ENCODE assay signal across 12 cellular contexts in the genomic region with DNA sequence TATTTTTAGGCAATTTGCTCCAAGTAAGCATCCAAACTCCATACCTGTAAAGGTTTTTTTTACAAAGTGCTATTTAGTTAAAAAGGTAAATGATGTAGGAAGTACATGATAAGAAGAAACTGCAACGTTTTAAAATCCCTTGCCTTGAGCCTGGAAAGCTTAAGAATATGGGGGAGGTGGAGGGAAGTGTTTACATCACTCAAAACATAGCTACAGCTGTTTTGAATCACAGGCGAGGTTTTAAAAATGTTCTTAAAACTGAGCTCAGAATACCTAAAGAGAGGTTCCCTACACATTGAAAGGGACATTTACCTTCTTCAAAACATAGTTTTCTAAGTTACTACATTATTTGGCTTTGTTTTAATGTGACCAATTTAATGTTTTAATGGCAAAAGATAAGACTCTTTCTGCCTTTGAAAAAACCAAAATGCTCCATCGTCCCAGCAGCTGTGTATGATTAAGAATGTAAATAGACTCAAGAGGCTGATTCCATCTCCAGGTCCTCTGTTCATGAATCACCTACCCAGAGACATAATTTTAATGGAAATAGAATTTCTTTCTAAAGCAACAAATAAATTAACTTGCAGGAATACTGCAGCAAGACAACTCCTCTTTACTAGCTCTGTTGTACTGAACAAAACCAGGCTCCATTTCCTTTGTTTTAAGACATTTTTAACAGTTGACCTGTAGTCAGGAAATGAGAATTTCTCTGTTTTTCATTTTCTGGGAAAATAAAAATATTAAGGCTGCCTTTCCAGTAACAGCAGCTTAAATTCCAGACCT. TPM values are rescaled to one million over a fixed set of nuclear protein-coding genes. Genes with fewer than 3 reads are reported as not detected.
DNase-seq lines count a peak whose midpoint lies in the region; ATAC-seq, FAIRE-seq and TF ChIP-seq lines count a peak whose summit lies in the region.
"Had no signal": no experiment of that assay in that cellular context is flagged by ENCODE, and none has a peak within 500 bp of the region (broad histone marks: within the 10 kb centered on the region; RNA-seq: fewer than 3 reads in every experiment).

No MANE protein-coding gene starts in this region.

- 20 to 26% (median 21%) methylated on average over 3 of the region's 3 CpGs for WGBS in psoas muscle, 3 donors

- ATAC-seq in stimulated activated naive CD8-positive, alpha-beta T cell treated with anti-CD3 and anti-CD28 coated beads, Interleukin-15, amount 100 ng/mL, for 72 hours, result peak; percentile 7
- no peak for ATAC-seq in stimulated activated naive CD8-positive, alpha-beta T cell treated with anti-CD3 and anti-CD28 coated beads, Interleukin-15, Interleukin-2, amounts not matched to agents 100 U/mL and 50 U/mL, for 24 hours
- ATAC-seq in GM18517 (IDR thresholded peaks at IDR 0.05; ENCODE audit: unreplicated experiment) (no peak), HG03280 (IDR thresholded peaks at IDR 0.05; ENCODE audit: unreplicated experiment) (no peak), psoas muscle (no peak)

- intact Hi-C loops in vagina (cut with DNase I), result no loop called here
- intact Hi-C loops in psoas muscle (cut with DNase I), result no loop called here

- peak overlapping the region; percentile 13 to 70 for H3K4me3 Mint-ChIP-seq in stimulated activated naive CD8-positive, alpha-beta T cell treated with anti-CD3 and anti-CD28 coated beads, Interleukin-15, amount 100 ng/mL, for 72 hours

- H3K36me3 ChIP-seq in vagina, result no peaks in the 10 kb centered on the region
- no peaks in the 10 kb centered on the region for H3K36me3 ChIP-seq in psoas muscle (ENCODE audit: insufficient read depth in 1 of 2, low read depth in 1 of 2)
- H3K36me3 ChIP-seq: cardiac muscle cell, suprapubic skin had no signal

- H3K27ac Mint-ChIP-seq in stimulated activated naive CD8-positive, alpha-beta T cell treated with anti-CD3 and anti-CD28 coated beads, Interleukin-15, amount 100 ng/mL, for 72 hours, result peak overlapping the region in 1 of 2 donors; percentile 79

- H3K27me3 ChIP-seq in vagina (no peaks in the 10 kb centered on the region), psoas muscle (ENCODE audit: insufficient read depth in 3 of 3, low read length in 2 of 3) (no peaks in the 10 kb centered on the region)
- H3K27me3 ChIP-seq: cardiac muscle cell, suprapubic skin had no signal

- peak overlapping the region in 1 of 2 donors; percentile 1 for H3K4me3 ChIP-seq in vagina
- H3K4me3 ChIP-seq in psoas muscle, result no peak overlapping the region
- H3K4me3 ChIP-seq: cardiac muscle cell, suprapubic skin had no signal

- DNase-seq in stimulated activated naive CD8-positive, alpha-beta T cell treated with anti-CD3 and anti-CD28 coated beads, Interleukin-15, amount 100 ng/mL, for 72 hours, result no peak
- no peak for DNase-seq in stimulated activated naive CD8-positive, alpha-beta T cell treated with anti-CD3 and anti-CD28 coated beads, Interleukin-15, Interleukin-2, amounts not matched to agents 100 U/mL and 50 U/mL, for 24 hours
- DNase-seq in amniotic epithelial cell (ENCODE audit: low read depth) (peak; percentile 83), vagina (ENCODE audit: extremely low spot score in 2 of 2) (no peak), psoas muscle (no peak)
- DNase-seq: Calu3, nucleus accumbens had no signal

- H3K4me1 ChIP-seq in vagina (peaks cover 13% of the 10 kb centered on the region), psoas muscle (no peaks in the 10 kb centered on the region)

- peaks cover 48% of the 10 kb centered on the region for H3K4me1 Mint-ChIP-seq in stimulated activated naive CD8-positive, alpha-beta T cell treated with anti-CD3 and anti-CD28 coated beads, Interleukin-15, amount 100 ng/mL, for 72 hours

- no peaks in the 10 kb centered on the region for H3K27me3 Mint-ChIP-seq in stimulated activated naive CD8-positive, alpha-beta T cell treated with anti-CD3 and anti-CD28 coated beads, Interleukin-15, amount 100 ng/mL, for 72 hours

- peak; percentile 85 for FAIRE-seq in islet of Langerhans (lab: Jason Lieb, UNC)

- TF ChIP-seq POLR2A in vagina (IDR thresholded peaks at IDR 0.05), result no peak

- no peak for TF ChIP-seq CTCF in vagina (IDR thresholded peaks at IDR 0.05)
- TF ChIP-seq CTCF in psoas muscle (IDR thresholded peaks at IDR 0.05), result no peak

- H3K27ac ChIP-seq in vagina, result peak overlapping the region; percentile 72
- H3K27ac ChIP-seq in psoas muscle, result no peak overlapping the region
- H3K27ac ChIP-seq: cardiac muscle cell had no signal

- H3K9me3 ChIP-seq in vagina (no peaks in the 10 kb centered on the region), psoas muscle (no peaks in the 10 kb centered on the region)
- H3K9me3 ChIP-seq: suprapubic skin had no signal

- H3K9me3 Mint-ChIP-seq in stimulated activated naive CD8-positive, alpha-beta T cell treated with anti-CD3 and anti-CD28 coated beads, Interleukin-15, amount 100 ng/mL, for 72 hours, result no peaks in the 10 kb centered on the region

RNA-seq across cellular contexts. Expression of gene WDR75, which starts 33.9 kb away (rescaled TPM):
- total RNA-seq in vagina (30.7 TPM), psoas muscle (10 to 100 TPM; 17.4 to 20.3 (median 18.6) TPM)
- 10 to 100 TPM in 2 of 3 donors, 1 to 10 TPM in 1; 9.2 to 16.7 (median 10.8) TPM for polyA plus RNA-seq in psoas muscle
